ENCODE assay signal across 17 cellular contexts in the genomic region with DNA sequence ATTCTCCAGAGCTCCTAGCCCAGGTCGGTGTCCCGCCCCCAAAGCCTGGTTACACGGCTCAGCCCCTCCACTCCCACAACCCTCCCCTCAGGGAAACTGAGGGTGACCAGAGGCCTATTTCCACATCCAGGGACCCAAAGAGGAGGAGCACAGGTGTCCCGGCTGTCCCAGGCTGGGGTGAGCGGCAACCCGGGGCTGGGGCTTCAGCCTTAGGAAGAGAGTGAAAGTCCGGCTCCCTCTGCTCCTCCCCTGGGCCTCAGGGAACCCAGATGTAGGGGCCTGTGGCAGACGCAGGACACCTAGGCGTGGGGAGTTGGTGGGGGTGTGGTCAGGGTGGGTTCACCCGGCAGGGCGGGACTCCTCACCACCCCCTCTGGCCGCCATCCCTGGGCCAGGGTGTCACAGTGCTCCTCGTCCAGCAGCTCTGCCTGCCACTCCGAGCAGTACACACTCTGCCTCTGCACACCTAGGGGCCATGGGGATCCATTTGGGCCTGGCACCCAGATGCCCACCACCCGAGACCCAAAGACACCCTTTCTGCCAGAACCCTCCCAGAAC.
"Had no signal": no experiment of that assay in that cellular context is flagged by ENCODE, and none has a peak within 500 bp of the region (broad histone marks: within the 10 kb centered on the region; RNA-seq: fewer than 3 reads in every experiment).

No MANE protein-coding gene starts in this region.

- ATAC-seq: activated CD4-positive, CD25-positive, alpha-beta regulatory T cell treated with anti-CD3 and anti-CD28 coated beads, Interleukin-2, amount 50 U/mL, for 24 hours had no signal

- H3K4me3 ChIP-seq: psoas muscle, SK-N-MC, transverse colon had no signal

- H3K4me1 Mint-ChIP-seq: stimulated activated memory B cell treated with anti-CD40 and anti-IgM and Interleukin-4, amounts not matched to agents 10 μg/mL and 1 μg/mL and 100 μg/mL, for 72 hours; T-cell had no signal

- H3K27ac ChIP-seq: SK-N-MC, transverse colon had no signal

- H3K9me3 ChIP-seq: psoas muscle, transverse colon had no signal

- H3K27ac Mint-ChIP-seq: stimulated activated memory B cell treated with anti-CD40 and anti-IgM and Interleukin-4, amounts not matched to agents 10 μg/mL and 1 μg/mL and 100 μg/mL, for 72 hours; T-cell had no signal

- H3K4me3 Mint-ChIP-seq: nephron progenitor cell; stimulated activated memory B cell treated with anti-CD40 and anti-IgM and Interleukin-4, amounts not matched to agents 10 μg/mL and 1 μg/mL and 100 μg/mL, for 72 hours; T-cell had no signal

- H3K9me3 Mint-ChIP-seq: nephron progenitor cell; stimulated activated memory B cell treated with anti-CD40 and anti-IgM and Interleukin-4, amounts not matched to agents 10 μg/mL and 1 μg/mL and 100 μg/mL, for 72 hours; T-cell had no signal

- DNase-seq: activated CD4-positive, alpha-beta T cell treated with anti-CD3 and anti-CD28 coated beads, Interleukin-2, amount 50 U/mL, for 1 hour; activated naive CD4-positive, alpha-beta T cell treated with Interleukin-2 at 50 U/mL for 16 hours; activated T-cell treated with anti-CD3 and anti-CD28 coated beads for 4 hours; caudate nucleus; cortex of kidney; effector CD4-positive, alpha-beta T cell; foreskin melanocyte; left ventricle myocardium superior; mesendoderm; nephron progenitor cell; psoas muscle; T-cell; T-helper 9 cell; transverse colon had no signal

- H3K27me3 Mint-ChIP-seq: stimulated activated memory B cell treated with anti-CD40 and anti-IgM and Interleukin-4, amounts not matched to agents 10 μg/mL and 1 μg/mL and 100 μg/mL, for 72 hours; T-cell had no signal

- H3K27me3 ChIP-seq: transverse colon had no signal
